Comparison of ENCODE assay signal across 8 cellular contexts in genomic region chr1:68231627-68232303, GRCh38. TPM values are rescaled to one million over a fixed set of nuclear protein-coding genes. Genes with fewer than 3 reads are reported as not detected.
DNase-seq lines count a peak whose midpoint lies in the region; ATAC-seq and TF ChIP-seq lines count a peak whose summit lies in the region.

No MANE protein-coding gene starts in this region.

- H3K36me3 Mint-ChIP-seq in glutamatergic neuron (ENCODE audit: unreplicated experiment): no peaks in the 10 kb centered on the region
- H3K36me3 Mint-ChIP-seq in T-helper 2 cell treated with Interferon-gamma antibody and Interleukin-4, amounts not matched to agents 5 μg/mL and 100 μg/mL, for 36 hours (ENCODE audit: low read depth): no peaks in the 10 kb centered on the region

- no peaks in the 10 kb centered on the region for H3K36me3 ChIP-seq in WERI-Rb-1

- peaks cover 6% of the 10 kb centered on the region for H3K4me1 Mint-ChIP-seq in glutamatergic neuron (ENCODE audit: low read depth, unreplicated experiment)
- H3K4me1 Mint-ChIP-seq in T-helper 2 cell treated with Interferon-gamma antibody and Interleukin-4, amounts not matched to agents 5 μg/mL and 100 μg/mL, for 36 hours (ENCODE audit: low read depth): peaks cover 3% of the 10 kb centered on the region

- H3K27ac Mint-ChIP-seq in glutamatergic neuron (ENCODE audit: unreplicated experiment): no peak overlapping the region
- no peak overlapping the region for H3K27ac Mint-ChIP-seq in T-helper 2 cell treated with Interferon-gamma antibody and Interleukin-4, amounts not matched to agents 5 μg/mL and 100 μg/mL, for 36 hours

- ATAC-seq in omental fat pad (ENCODE audit: low FRiP score) (peak; percentile 51), HG03457 (IDR thresholded peaks at IDR 0.05; ENCODE audit: unreplicated experiment) (no peak), HG02973 (IDR thresholded peaks at IDR 0.05; ENCODE audit: unreplicated experiment) (no peak)

- no peak overlapping the region; the same call in none of the 2 replicates for H3K27ac ChIP-seq in WERI-Rb-1

- H3K9me3 Mint-ChIP-seq in glutamatergic neuron (ENCODE audit: unreplicated experiment): no peaks in the 10 kb centered on the region
- H3K9me3 Mint-ChIP-seq in T-helper 2 cell treated with Interferon-gamma antibody and Interleukin-4, amounts not matched to agents 5 μg/mL and 100 μg/mL, for 36 hours: no peaks in the 10 kb centered on the region

- no peaks in the 10 kb centered on the region for H3K9me3 ChIP-seq in WERI-Rb-1 (ENCODE audit: severe bottlenecking)

- no peaks in the 10 kb centered on the region for H3K27me3 ChIP-seq in WERI-Rb-1 (ENCODE audit: insufficient read depth, low read depth, severe bottlenecking)

- in situ Hi-C loops in ACHN (cut with HindIII; ENCODE audit: low pct_ligation_motif_present, low pct_unique_long_range_greater_than_20kb, low sequenced_read_pairs): no loop called here

- peak overlapping the region; percentile 87 for H3K4me3 Mint-ChIP-seq in glutamatergic neuron (ENCODE audit: unreplicated experiment)
- no peak overlapping the region for H3K4me3 Mint-ChIP-seq in T-helper 2 cell treated with Interferon-gamma antibody and Interleukin-4, amounts not matched to agents 5 μg/mL and 100 μg/mL, for 36 hours

- H3K27me3 Mint-ChIP-seq in glutamatergic neuron (ENCODE audit: unreplicated experiment): peaks cover 19% of the 10 kb centered on the region
- H3K27me3 Mint-ChIP-seq in T-helper 2 cell treated with Interferon-gamma antibody and Interleukin-4, amounts not matched to agents 5 μg/mL and 100 μg/mL, for 36 hours (ENCODE audit: low read depth): peaks cover 58% of the 10 kb centered on the region

- DNase-seq in ACHN: peak; percentile 75
- DNase-seq in HFF-Myc (ENCODE audit: extremely low read depth, low read depth): no peak
- DNase-seq in WERI-Rb-1: peak; percentile 39
- DNase-seq in glutamatergic neuron: no peak
- DNase-seq in omental fat pad (ENCODE audit: low spot score): peak; percentile 42
- no peak for DNase-seq in T-helper 2 cell treated with Interferon-gamma antibody and Interleukin-4, amounts not matched to agents 5 μg/mL and 100 μg/mL, for 36 hours (ENCODE audit: low spot score)

- H3K4me3 ChIP-seq in HFF-Myc (replicated peaks; ENCODE audit: low read depth, low read length) (peak overlapping the region; percentile 77), WERI-Rb-1 (ENCODE audit: low read depth, low read length) (peak overlapping the region; percentile 97)

- TF ChIP-seq CTCF in HFF-Myc (IDR thresholded peaks at IDR 0.05; ENCODE audit: low read depth, low read length, missing control alignments) (no peak), WERI-Rb-1 (IDR thresholded peaks at IDR 0.05; ENCODE audit: low read depth, low read length) (no peak), glutamatergic neuron (IDR thresholded peaks at IDR 0.05; ENCODE audit: partially characterized antibody, unreplicated experiment) (no peak), omental fat pad (IDR thresholded peaks at IDR 0.05) (no peak)

RNA-seq across cellular contexts. Expression of gene WLS, which starts 0.6 kb away (rescaled TPM):
- total RNA-seq in glutamatergic neuron (ENCODE audit: unreplicated experiment) (1.5 TPM), omental fat pad (100 to 1,000 TPM in 1 of 4 donors, 10 to 100 TPM in 3; 44.4 to 114 (median 55.2) TPM)

Comparison
In these comparisons a context has a peak if more than half of its experiments do, and no peak if none do; other contexts are left out.
1. DNase-seq: peak in ACHN (single experiment), WERI-Rb-1 (single experiment) and omental fat pad (single experiment); none in HFF-Myc (single experiment), glutamatergic neuron (single experiment) and T-helper 2 cell treated with Interferon-gamma antibody and Interleukin-4, amounts not matched to agents 5 μg/mL and 100 μg/mL, for 36 hours (single experiment).
2. RNA of gene WLS, which starts 0.6 kb away (total RNA-seq): 44.4 to 114 TPM in omental fat pad; 1.5 TPM in glutamatergic neuron (single experiment); every median in the first group is over 10 times any median in the second.